15 cellular contexts compared by ENCODE assay signal in the genomic region with DNA sequence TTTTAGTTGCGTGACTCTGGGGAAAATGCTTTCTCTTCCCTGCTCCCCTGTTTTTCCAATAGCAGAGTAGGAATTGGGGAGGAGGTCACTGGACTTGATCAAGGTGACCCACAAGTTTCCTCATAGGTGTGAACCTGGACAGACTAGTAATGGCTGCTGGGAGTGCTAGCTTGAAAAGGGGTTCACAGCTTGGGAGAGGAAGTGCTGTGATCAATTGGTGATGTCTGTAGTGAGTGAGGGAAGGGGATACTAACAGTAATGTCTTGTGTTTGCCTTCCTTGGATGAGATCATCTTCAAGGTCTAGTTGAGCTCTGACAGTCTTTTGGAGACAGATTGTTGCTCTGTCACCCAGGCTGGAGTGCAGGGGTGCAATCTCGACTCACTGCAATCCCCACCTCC. TPM values are rescaled to one million over a fixed set of nuclear protein-coding genes. Genes with fewer than 3 reads are reported as not detected.
DNase-seq lines count a peak whose midpoint lies in the region; TF ChIP-seq lines count a peak whose summit lies in the region.
"Had no signal": no experiment of that assay in that cellular context is flagged by ENCODE, and none has a peak within 500 bp of the region (broad histone marks: within the 10 kb centered on the region; RNA-seq: fewer than 3 reads in every experiment).

No MANE protein-coding gene starts in this region.

- TF ChIP-seq CTCF in Loucy (conservative IDR thresholded peaks at IDR 0.05; ENCODE audit: low read length) (no peak), nephron progenitor cell (IDR thresholded peaks at IDR 0.05) (no peak), colonic mucosa (IDR thresholded peaks at IDR 0.05) (no peak), adrenal gland (IDR thresholded peaks at IDR 0.05) (no peak)

- H3K9ac ChIP-seq in Loucy (ENCODE audit: low read depth, low read length, poor library complexity, severe bottlenecking) (peak overlapping the region; percentile 91), colonic mucosa (ENCODE audit: low read depth in 2 of 2, low read length in 2 of 2) (no peak overlapping the region)

- peaks cover 5% of the 10 kb centered on the region; the same call in 1 of the 2 replicates for H3K36me3 ChIP-seq in Loucy (ENCODE audit: insufficient read depth, low read length)
- H3K36me3 ChIP-seq in colonic mucosa = no peaks in the 10 kb centered on the region
- peaks cover 0 to 5% of the 10 kb centered on the region in 2 donors for H3K36me3 ChIP-seq in adrenal gland (replicated peaks in 1 of 2)

- H3K36me3 Mint-ChIP-seq in activated CD4-positive, alpha-beta T cell treated with anti-CD3 and anti-CD28 coated beads, Interleukin-2, amount 10 ng/mL, durations not matched to agents 7 days and 5 days (ENCODE audit: low read depth) = peaks cover 28% of the 10 kb centered on the region
- peaks cover 16% of the 10 kb centered on the region for H3K36me3 Mint-ChIP-seq in activated naive CD8-positive, alpha-beta T cell treated with anti-CD3 and anti-CD28 coated beads for 36 hours
- peaks cover 25% of the 10 kb centered on the region for H3K36me3 Mint-ChIP-seq in nephron progenitor cell (ENCODE audit: low read depth)

- peak overlapping the region; percentile 99 for H3K4me3 Mint-ChIP-seq in activated CD4-positive, alpha-beta T cell treated with anti-CD3 and anti-CD28 coated beads, Interleukin-2, amount 10 ng/mL, durations not matched to agents 7 days and 5 days
- H3K4me3 Mint-ChIP-seq in activated naive CD8-positive, alpha-beta T cell treated with anti-CD3 and anti-CD28 coated beads for 36 hours = peak overlapping the region; percentile 95
- H3K4me3 Mint-ChIP-seq in nephron progenitor cell = peak overlapping the region; percentile 97

- H3K9me3 Mint-ChIP-seq in activated CD4-positive, alpha-beta T cell treated with anti-CD3 and anti-CD28 coated beads, Interleukin-2, amount 10 ng/mL, durations not matched to agents 7 days and 5 days = no peaks in the 10 kb centered on the region
- H3K9me3 Mint-ChIP-seq in activated naive CD8-positive, alpha-beta T cell treated with anti-CD3 and anti-CD28 coated beads for 36 hours = no peaks in the 10 kb centered on the region
- no peaks in the 10 kb centered on the region for H3K9me3 Mint-ChIP-seq in nephron progenitor cell

- peaks cover 21% of the 10 kb centered on the region for H3K4me1 ChIP-seq in Loucy (ENCODE audit: insufficient read depth, low read length, poor library complexity, severe bottlenecking)
- peaks cover 12% of the 10 kb centered on the region for H3K4me1 ChIP-seq in colonic mucosa
- peaks cover 14 to 17% of the 10 kb centered on the region in 2 donors for H3K4me1 ChIP-seq in adrenal gland (replicated peaks in 1 of 2)

- no peak for DNase-seq in activated CD4-positive, alpha-beta T cell treated with anti-CD3 and anti-CD28 coated beads, Interleukin-2, amount 10 ng/mL, durations not matched to agents 7 days and 5 days
- DNase-seq in activated CD4-positive, alpha-beta T cell treated with anti-CD3 and anti-CD28 coated beads for 48 hours = no peak
- no peak for DNase-seq in activated naive CD8-positive, alpha-beta T cell treated with anti-CD3 and anti-CD28 coated beads for 36 hours
- DNase-seq in nephron progenitor cell (no peak), colonic mucosa (no peak), adrenal gland (no peak), GM03348 (ENCODE audit: low spot score) (no peak)
- DNase-seq: activated gamma-delta T cell; lower lobe of right lung; NCI-H1436; NCI-H510A treated with DMSO at 0.1 percent for 48 hours; stimulated activated CD8-positive, alpha-beta memory T cell treated with anti-CD3 and anti-CD28 coated beads, Interleukin-4, amount 100 ng/mL, for 48 hours; WERI-Rb-1 had no signal

- CTCF ChIA-PET in activated CD4-positive, alpha-beta T cell treated with anti-CD3 and anti-CD28 coated beads, Interleukin-2, amount 10 ng/mL, durations not matched to agents 7 days and 5 days (lab: Charles Lee) = interaction anchor here (1.0 to 2.4 kb wide), 3 partner anchors 9 to 96 kb away, joined by 3 to 7 read pairs (median 3); no protein-coding TSS in a partner anchor

- H3K4me3 ChIP-seq in Loucy (ENCODE audit: low read length, poor library complexity, severe bottlenecking) (peak overlapping the region; percentile 97), colonic mucosa (no peak overlapping the region), adrenal gland (no peak overlapping the region)
- H3K4me3 ChIP-seq: esophagus muscularis mucosa, lower lobe of right lung had no signal

- H3K27me3 Mint-ChIP-seq in activated CD4-positive, alpha-beta T cell treated with anti-CD3 and anti-CD28 coated beads, Interleukin-2, amount 10 ng/mL, durations not matched to agents 7 days and 5 days = no peaks in the 10 kb centered on the region
- H3K27me3 Mint-ChIP-seq in activated naive CD8-positive, alpha-beta T cell treated with anti-CD3 and anti-CD28 coated beads for 36 hours = no peaks in the 10 kb centered on the region
- H3K27me3 Mint-ChIP-seq in nephron progenitor cell (ENCODE audit: low read depth, poor library complexity) = peaks cover 4% of the 10 kb centered on the region

- no peak overlapping the region for H2AFZ ChIP-seq in Loucy (ENCODE audit: low read length)

- H3K9me3 ChIP-seq in Loucy (ENCODE audit: insufficient read depth, low read depth, low read length) = no peaks in the 10 kb centered on the region
- no peaks in the 10 kb centered on the region for H3K9me3 ChIP-seq in colonic mucosa
- no peaks in the 10 kb centered on the region for H3K9me3 ChIP-seq in adrenal gland (replicated peaks in 1 of 3)
- H3K9me3 ChIP-seq: esophagus muscularis mucosa, lower lobe of right lung had no signal

- peak overlapping the region; percentile 97 for H3K27ac Mint-ChIP-seq in activated CD4-positive, alpha-beta T cell treated with anti-CD3 and anti-CD28 coated beads, Interleukin-2, amount 10 ng/mL, durations not matched to agents 7 days and 5 days
- no peak overlapping the region for H3K27ac Mint-ChIP-seq in activated naive CD8-positive, alpha-beta T cell treated with anti-CD3 and anti-CD28 coated beads for 36 hours
- peak overlapping the region; percentile 41 for H3K27ac Mint-ChIP-seq in nephron progenitor cell

- POLR2A ChIA-PET in activated CD4-positive, alpha-beta T cell treated with anti-CD3 and anti-CD28 coated beads, Interleukin-2, amount 10 ng/mL, durations not matched to agents 7 days and 5 days (lab: Charles Lee) = interaction anchor here (1.2 kb wide), 1 partner anchor 9 kb away, joined by 3 read pairs; no protein-coding TSS in a partner anchor

- H3F3A ChIP-seq in Loucy (ENCODE audit: low read depth) = no peaks in the 10 kb centered on the region

- H3K27me3 ChIP-seq in Loucy (ENCODE audit: insufficient read depth, low read length, poor library complexity, severe bottlenecking) = no peaks in the 10 kb centered on the region
- no peaks in the 10 kb centered on the region for H3K27me3 ChIP-seq in colonic mucosa
- no peaks in the 10 kb centered on the region for H3K27me3 ChIP-seq in adrenal gland
- H3K27me3 ChIP-seq: esophagus muscularis mucosa had no signal

- H3K9me2 ChIP-seq in Loucy (replicated peaks; ENCODE audit: low read depth, low read length) = no peaks in the 10 kb centered on the region

- WGBS in adrenal gland, 4 donors = 69 to 91% (median 71%) methylated on average over 1 to 2 of the region's 2 CpGs

- no peak for TF ChIP-seq POLR2A in adrenal gland (IDR thresholded peaks at IDR 0.05)

- peaks cover 42% of the 10 kb centered on the region for H3K79me2 ChIP-seq in Loucy (ENCODE audit: insufficient read depth, low read length)

- peak overlapping the region; percentile 93 for H3K4me2 ChIP-seq in Loucy (ENCODE audit: low read depth, low read length, poor library complexity, severe bottlenecking)

- no peak overlapping the region for H3K27ac ChIP-seq in colonic mucosa
- no peak overlapping the region for H3K27ac ChIP-seq in adrenal gland
- H3K27ac ChIP-seq: esophagus muscularis mucosa, lower lobe of right lung, WERI-Rb-1 had no signal

- peaks cover 47% of the 10 kb centered on the region for H3K4me1 Mint-ChIP-seq in activated CD4-positive, alpha-beta T cell treated with anti-CD3 and anti-CD28 coated beads, Interleukin-2, amount 10 ng/mL, durations not matched to agents 7 days and 5 days
- peaks cover 34% of the 10 kb centered on the region for H3K4me1 Mint-ChIP-seq in activated naive CD8-positive, alpha-beta T cell treated with anti-CD3 and anti-CD28 coated beads for 36 hours
- peaks cover 52% of the 10 kb centered on the region for H3K4me1 Mint-ChIP-seq in nephron progenitor cell

- intact Hi-C loops in colonic mucosa (cut with DNase I) = no loop called here
- intact Hi-C loops in adrenal gland (cut with DNase I) = no loop called here

- H4K20me1 ChIP-seq in Loucy (ENCODE audit: insufficient read depth, low read length, poor library complexity, severe bottlenecking) = peaks cover 17% of the 10 kb centered on the region

RNA-seq across cellular contexts. Expression of gene BCL2L12, which starts 1.7 kb away (rescaled TPM):
- total RNA-seq in activated CD4-positive, alpha-beta T cell treated with anti-CD3 and anti-CD28 coated beads, Interleukin-2, amount 10 ng/mL, durations not matched to agents 7 days and 5 days = 10 to 100 TPM; 73.9 to 80.7 TPM
- total RNA-seq in activated naive CD8-positive, alpha-beta T cell treated with anti-CD3 and anti-CD28 coated beads for 36 hours = 10 to 100 TPM; 74.1 to 81.9 TPM
- 10 to 100 TPM; 17.4 to 60.9 TPM for total RNA-seq in colonic mucosa
- 10 to 100 TPM in 4 of 8 donors, 1 to 10 TPM in 4; 3.3 to 16.3 (median 9.9) TPM for total RNA-seq in adrenal gland
- 10 to 100 TPM in 2 of 3 donors, 1 to 10 TPM in 1; 3.5 to 15.4 (median 13.9) TPM for polyA plus RNA-seq in adrenal gland

RNA-seq across cellular contexts. Expression of gene IRF3, which starts 1.8 kb away (rescaled TPM):
- total RNA-seq in activated CD4-positive, alpha-beta T cell treated with anti-CD3 and anti-CD28 coated beads, Interleukin-2, amount 10 ng/mL, durations not matched to agents 7 days and 5 days = 100 to 1,000 TPM; 157 to 168 TPM
- 100 to 1,000 TPM in 1 of 2 experiments, 10 to 100 TPM in 1; 94.5 to 105 TPM for total RNA-seq in activated naive CD8-positive, alpha-beta T cell treated with anti-CD3 and anti-CD28 coated beads for 36 hours
- total RNA-seq in colonic mucosa (100 to 1,000 TPM in 1 of 2 donors, 10 to 100 TPM in 1; 62.9 to 190 TPM), adrenal gland (100 to 1,000 TPM in 2 of 8 donors, 10 to 100 TPM in 6; 33.7 to 108 (median 64.4) TPM)
- 100 to 1,000 TPM in 2 of 3 donors, 10 to 100 TPM in 1; 23.2 to 328 (median 159) TPM for polyA plus RNA-seq in adrenal gland

RNA-seq across cellular contexts. Expression of gene PRMT1, which starts 9.6 kb away (rescaled TPM):
- 100 to 1,000 TPM; 125 to 130 TPM for total RNA-seq in activated CD4-positive, alpha-beta T cell treated with anti-CD3 and anti-CD28 coated beads, Interleukin-2, amount 10 ng/mL, durations not matched to agents 7 days and 5 days
- total RNA-seq in activated naive CD8-positive, alpha-beta T cell treated with anti-CD3 and anti-CD28 coated beads for 36 hours = 100 to 1,000 TPM; 538 to 547 TPM
- total RNA-seq in colonic mucosa = 100 to 1,000 TPM in 1 of 2 donors, 10 to 100 TPM in 1; 81.3 to 177 TPM
- total RNA-seq in adrenal gland = 100 to 1,000 TPM in 7 of 8 donors, 10 to 100 TPM in 1; 80.4 to 262 (median 159) TPM
- polyA plus RNA-seq in adrenal gland = 100 to 1,000 TPM; 158 to 198 (median 179) TPM

RNA-seq across cellular contexts. Expression of gene ADM5, which starts 21.9 kb away (rescaled TPM):
- 1 to 10 TPM; 3.7 to 4.9 TPM for total RNA-seq in activated CD4-positive, alpha-beta T cell treated with anti-CD3 and anti-CD28 coated beads, Interleukin-2, amount 10 ng/mL, durations not matched to agents 7 days and 5 days
- 10 to 100 TPM in 1 of 2 experiments, 1 to 10 TPM in 1; 9.5 to 12.0 TPM for total RNA-seq in activated naive CD8-positive, alpha-beta T cell treated with anti-CD3 and anti-CD28 coated beads for 36 hours
- total RNA-seq in colonic mucosa (1 to 10 TPM in 1 of 2 donors, under 1 TPM in 1; 0.24 to 2.0 TPM), adrenal gland (1 to 10 TPM in 1 of 8 donors, under 1 TPM in 7; 0.18 to 1.2 (median 0.50) TPM)
- 1 to 10 TPM in 2 of 3 donors, not detected in 1; 1.9 to 2.0 TPM for polyA plus RNA-seq in adrenal gland

RNA-seq across cellular contexts. Expression of gene CPT1C, which starts 23.4 kb away (rescaled TPM):
- total RNA-seq in activated CD4-positive, alpha-beta T cell treated with anti-CD3 and anti-CD28 coated beads, Interleukin-2, amount 10 ng/mL, durations not matched to agents 7 days and 5 days = 1 to 10 TPM in 1 of 2 experiments, under 1 TPM in 1; 0.79 to 1.3 TPM
- total RNA-seq in activated naive CD8-positive, alpha-beta T cell treated with anti-CD3 and anti-CD28 coated beads for 36 hours = 1 to 10 TPM in 1 of 2 experiments, under 1 TPM in 1; 0.89 to 1.1 TPM
- total RNA-seq in colonic mucosa (1 to 10 TPM; 1.2 to 2.0 TPM), adrenal gland (1 to 10 TPM in 7 of 8 donors, not detected in 1; 2.4 to 9.4 (median 5.9) TPM)
- 10 to 100 TPM in 2 of 3 donors, 1 to 10 TPM in 1; 5.8 to 55.7 (median 14.1) TPM for polyA plus RNA-seq in adrenal gland
